ENCODE assay signal across 14 cellular contexts in genomic region chr2:54274781-54275242, GRCh38. TPM values are rescaled to one million over a fixed set of nuclear protein-coding genes. Genes with fewer than 3 reads are reported as not detected.
DNase-seq lines count a peak whose midpoint lies in the region; ATAC-seq and TF ChIP-seq lines count a peak whose summit lies in the region.
"Had no signal": no experiment of that assay in that cellular context is flagged by ENCODE, and none has a peak within 500 bp of the region (broad histone marks: within the 10 kb centered on the region; RNA-seq: fewer than 3 reads in every experiment).

No MANE protein-coding gene starts in this region.

- peak overlapping the region in 1 of 2 donors; percentile 82 for H3K27ac Mint-ChIP-seq in activated naive CD4-positive, alpha-beta T cell treated with anti-CD3 and anti-CD28 coated beads, Interleukin-2, amount 50 U/mL, for 72 hours
- H3K27ac Mint-ChIP-seq: activated T-helper 2 cell treated with anti-CD3 and anti-CD28 coated beads, Interferon-gamma antibody, Interleukin-2, Interleukin-4, amounts not matched to agents 10 μg/mL and 5 μg/mL and 100 μg/mL, durations not matched to agents 14 hours and 24 hours and 36 hours; CD4-positive, CD25-positive, alpha-beta regulatory T cell had no signal

- H3K4me1 ChIP-seq in Panc1 (ENCODE audit: control insufficient read depth, insufficient read depth, low read length) (no peaks in the 10 kb centered on the region), body of pancreas (no peaks in the 10 kb centered on the region)
- H3K4me1 ChIP-seq: lower lobe of right lung had no signal

- POLR2A ChIA-PET in Panc1 (lab: Charles Lee) = no interaction called here

- WGBS in body of pancreas, 2 donors = 53 to 57% methylated on average over 1 of the region's 1 CpG

- H3K36me3 Mint-ChIP-seq in activated naive CD4-positive, alpha-beta T cell treated with anti-CD3 and anti-CD28 coated beads, Interleukin-2, amount 50 U/mL, for 72 hours = no peaks in the 10 kb centered on the region

- H3K9me3 ChIP-seq in Panc1 (ENCODE audit: control insufficient read depth, insufficient read depth, low read depth, low read length) (no peaks in the 10 kb centered on the region), body of pancreas (no peaks in the 10 kb centered on the region)
- H3K9me3 ChIP-seq: lower lobe of right lung had no signal

- peaks cover 0 to 7% of the 10 kb centered on the region in 2 donors for H3K9me3 Mint-ChIP-seq in activated naive CD4-positive, alpha-beta T cell treated with anti-CD3 and anti-CD28 coated beads, Interleukin-2, amount 50 U/mL, for 72 hours
- H3K9me3 Mint-ChIP-seq: activated T-helper 2 cell treated with anti-CD3 and anti-CD28 coated beads, Interferon-gamma antibody, Interleukin-2, Interleukin-4, amounts not matched to agents 10 μg/mL and 5 μg/mL and 100 μg/mL, durations not matched to agents 14 hours and 24 hours and 36 hours had no signal

- H3K27me3 ChIP-seq in Panc1 (ENCODE audit: control insufficient read depth, insufficient read depth, low read length) (no peaks in the 10 kb centered on the region), body of pancreas (no peaks in the 10 kb centered on the region)

- no peak for TF ChIP-seq POLR2A in body of pancreas (IDR thresholded peaks at IDR 0.05)

- intact Hi-C loops in Panc1 (cut with micrococcal nuclease; ENCODE audit: unreplicated experiment) = no loop called here
- intact Hi-C loops in body of pancreas (cut with DNase I) = no loop called here

- BruUV-seq in Panc1 (replicated peaks; lab: Mats Ljungman, UMichigan) = no TSS peak

- H3K27ac ChIP-seq in Panc1 (ENCODE audit: low read length) (peak overlapping the region; percentile 61; the same call in 1 of the 2 replicates), substantia nigra (ENCODE audit: low read depth, low read length, poor library complexity, severe bottlenecking) (peak overlapping the region; percentile 64), body of pancreas (no peak overlapping the region)
- H3K27ac ChIP-seq: lower lobe of right lung, skin epidermis had no signal

- H3K36me3 ChIP-seq in Panc1 (ENCODE audit: control insufficient read depth, insufficient read depth, low read length) (no peaks in the 10 kb centered on the region), body of pancreas (replicated peaks in 1 of 2; ENCODE audit: insufficient read depth in 1 of 2, low read depth in 2 of 2) (no peaks in the 10 kb centered on the region)
- H3K36me3 ChIP-seq: lower lobe of right lung had no signal

- peak; percentile 34 to 66 for ATAC-seq in activated naive CD4-positive, alpha-beta T cell treated with anti-CD3 and anti-CD28 coated beads, Interleukin-2, amount 50 U/mL, for 72 hours
- ATAC-seq in Panc1 (no peak), HG02981 (IDR thresholded peaks at IDR 0.05; ENCODE audit: unreplicated experiment) (no peak), body of pancreas (no peak)
- ATAC-seq: lower lobe of right lung had no signal

- no peak for TF ChIP-seq CTCF in Panc1 (IDR thresholded peaks at IDR 0.05)
- no peak for TF ChIP-seq CTCF in body of pancreas (IDR thresholded peaks at IDR 0.05)

- CTCF ChIA-PET in Panc1 (lab: Charles Lee) = interaction anchor here (0.8 kb wide), 1 partner anchor 575 kb away, joined by 8 read pairs; no protein-coding TSS in a partner anchor

- no peak for DNase-seq in activated naive CD4-positive, alpha-beta T cell treated with anti-CD3 and anti-CD28 coated beads, Interleukin-2, amount 50 U/mL, for 72 hours (ENCODE audit: low spot score in 2 of 2)
- no peak for DNase-seq in activated naive CD4-positive, alpha-beta T cell treated with anti-CD3 and anti-CD28 coated beads, Interleukin-2, amount 50 U/mL, for 16 hours
- DNase-seq in Panc1 (ENCODE audit: low read depth, low spot score) (no peak), fibroblast of gingiva (ENCODE audit: low read depth) (peak; percentile 27), substantia nigra (lab: John Stamatoyannopoulos, UW) (peak in 2 of 49 donors; percentile 5 to 30), NCI-H345 (lab: John Stamatoyannopoulos, UW) (no peak), body of pancreas (no peak)
- DNase-seq: CD4-positive, CD25-positive, alpha-beta regulatory T cell; lower lobe of right lung; NCI-H2081 treated with DMSO at 0.1 percent for 48 hours; stimulated activated naive CD4-positive, alpha-beta T cell treated with Interleukin-2 at 50 U/mL for 16 hours had no signal

- H3K4me3 ChIP-seq in Panc1 (ENCODE audit: low read depth in 2 of 2, low read length in 2 of 2) (no peak overlapping the region), body of pancreas (no peak overlapping the region)
- H3K4me3 ChIP-seq: lower lobe of right lung, skin epidermis had no signal

- in situ Hi-C loops in Panc1 (cut with HindIII; ENCODE audit: low pct_unique_long_range_greater_than_20kb, low sequenced_read_pairs) = no loop called here

RNA-seq across cellular contexts. Expression of gene TSPYL6, which starts 18.8 kb away (rescaled TPM):
- total RNA-seq in activated naive CD4-positive, alpha-beta T cell treated with anti-CD3 and anti-CD28 coated beads, Interleukin-2, amount 50 U/mL, for 72 hours = not detected
- not detected for total RNA-seq in Panc1 (2021; ENCODE audit: unreplicated experiment)
- polyA plus RNA-seq in Panc1 (2012; ENCODE audit: insufficient read length) = not detected
- not detected for total RNA-seq in body of pancreas
- total RNA-seq: activated T-helper 2 cell treated with anti-CD3 and anti-CD28 coated beads, Interferon-gamma antibody, Interleukin-2, Interleukin-4, amounts not matched to agents 10 μg/mL and 5 μg/mL and 100 μg/mL, durations not matched to agents 14 hours and 24 hours and 36 hours; CD4-positive, CD25-positive, alpha-beta regulatory T cell; lower lobe of right lung had no signal
- polyA plus RNA-seq: CD4-positive, CD25-positive, alpha-beta regulatory T cell had no signal

Comparison
In these comparisons a context has a peak if more than half of its experiments do, and no peak if none do; other contexts are left out.
1. ATAC-seq: peak in activated naive CD4-positive, alpha-beta T cell treated with anti-CD3 and anti-CD28 coated beads, Interleukin-2, amount 50 U/mL, for 72 hours (2 of 2); none in Panc1 (single experiment), HG02981 (single experiment) and body of pancreas (single experiment).
2. H3K27ac ChIP-seq: peak in Panc1 (single experiment) and substantia nigra (single experiment); none in body of pancreas (0 of 4).